ENCODE assay signal across 2 cellular contexts in genomic region chr7:144873316-144873845, GRCh38.
TF ChIP-seq lines count a peak whose summit lies in the region.

No MANE protein-coding gene starts in this region.

TF ChIP-seq in HepG2, 621 proteins besides CTCF, POLR2A, EP300 and RAD21:
- 0 out of 2 replicates have a peak, but pooled peaks have one; percentile 52 for TF ChIP-seq CHD2 (IDR thresholded peaks at IDR 0.05; ENCODE audit: low read depth, low read length)
- no peak for TF ChIP-seq RAD51 (IDR thresholded peaks at IDR 0.05; ENCODE audit: borderline replicate concordance)

TF ChIP-seq in SK-N-SH, 30 proteins besides CTCF, POLR2A, EP300 and RAD21:
- TF ChIP-seq TEAD4 (IDR thresholded peaks at IDR 0.05; ENCODE audit: borderline replicate concordance, insufficient read depth): no peak
- no peak for TF ChIP-seq SIN3A (IDR thresholded peaks at IDR 0.05; ENCODE audit: borderline replicate concordance, low read depth, low read length)
- no peak for TF ChIP-seq GABPA (IDR thresholded peaks at IDR 0.05; ENCODE audit: low read depth)
- no peak for TF ChIP-seq IRF3 (IDR thresholded peaks at IDR 0.05; ENCODE audit: low read depth, low read length)
- TF ChIP-seq USF2 (IDR thresholded peaks at IDR 0.05; ENCODE audit: borderline replicate concordance, low read depth, low read length): no peak
- no peak for TF ChIP-seq EZH2phosphoT487 (IDR thresholded peaks at IDR 0.05; ENCODE audit: borderline replicate concordance, low read depth)
TF ChIP-seq in SK-N-SH: peak in this region for 0.
